Comparison of ENCODE assay signal across 8 cellular contexts in the genomic region with DNA sequence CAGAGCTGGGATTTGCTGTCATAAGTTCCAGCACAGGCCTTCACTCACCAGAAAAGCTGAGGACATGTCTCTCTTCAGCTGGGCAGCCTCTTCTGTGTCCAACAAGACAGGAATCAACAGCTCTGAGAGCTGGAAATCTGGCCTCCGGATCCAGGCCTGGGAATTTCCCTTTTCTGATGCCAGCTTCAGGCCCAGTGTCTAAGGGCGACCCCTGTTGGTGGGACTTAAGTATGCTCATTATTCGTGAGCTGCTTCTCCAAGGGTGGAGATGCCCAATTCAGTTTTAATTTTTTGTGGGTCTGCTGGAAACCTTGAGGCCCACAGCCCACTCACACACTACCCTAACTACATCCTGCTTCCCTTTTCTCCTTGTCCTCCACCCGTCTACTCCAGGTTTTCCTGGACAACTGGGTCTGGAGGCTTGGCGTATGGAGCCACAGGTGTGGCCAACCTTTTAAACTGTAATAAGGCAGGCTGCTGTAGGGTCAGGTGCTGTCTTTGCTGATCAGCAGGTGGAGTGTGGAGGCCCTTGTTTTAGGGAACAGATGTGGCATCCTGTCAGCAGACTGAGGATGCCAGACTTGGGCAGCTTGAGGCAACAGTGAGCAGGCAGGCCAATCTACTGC. TPM values are rescaled to one million over a fixed set of nuclear protein-coding genes. Genes with fewer than 3 reads are reported as not detected.
DNase-seq lines count a peak whose midpoint lies in the region; ATAC-seq, FAIRE-seq and TF ChIP-seq lines count a peak whose summit lies in the region.

No MANE protein-coding gene starts in this region.

- H4K91ac ChIP-seq in mesenchymal stem cell (ENCODE audit: low read length): no peak overlapping the region

- H3K4me3 ChIP-seq in A549 (no peak overlapping the region), mesenchymal stem cell (ENCODE audit: insufficient read depth in 1 of 2, low read depth in 1 of 2, low read length in 2 of 2) (peak overlapping the region in 1 of 2 experiments; percentile 38)

- H3K9me3 Mint-ChIP-seq in activated CD8-positive, alpha-beta T cell treated with anti-CD3 and anti-CD28 coated beads for 36 hours: no peaks in the 10 kb centered on the region
- H3K9me3 Mint-ChIP-seq in effector memory CD8-positive, alpha-beta T cell: no peaks in the 10 kb centered on the region

- peaks cover 0 to 21% of the 10 kb centered on the region in 2 experiments for H3K27me3 ChIP-seq in mesenchymal stem cell (ENCODE audit: control insufficient read depth in 1 of 2, insufficient read depth in 1 of 2, low read length in 2 of 2)

- no peak overlapping the region for H3K27ac Mint-ChIP-seq in activated CD8-positive, alpha-beta T cell treated with anti-CD3 and anti-CD28 coated beads for 36 hours
- no peak overlapping the region for H3K27ac Mint-ChIP-seq in effector memory CD8-positive, alpha-beta T cell

- H3K4me3 Mint-ChIP-seq in activated CD8-positive, alpha-beta T cell treated with anti-CD3 and anti-CD28 coated beads for 36 hours: no peak overlapping the region
- H3K4me3 Mint-ChIP-seq in effector memory CD8-positive, alpha-beta T cell: no peak overlapping the region

- peak; percentile 93 to 98 for TF ChIP-seq RAD21 in A549 (conservative IDR thresholded peaks at IDR 0.05 in 1 of 2, IDR thresholded peaks at IDR 0.05 in 1 of 2)

- POLR2A ChIA-PET in A549 (lab: Yijun Ruan, JAX): interaction anchor here (1.0 to 1.7 kb wide), 3 partner anchors 80 to 853 kb away, joined by 3 to 15 read pairs (median 6); no protein-coding TSS in a partner anchor
- POLR2A ChIA-PET in activated CD8-positive, alpha-beta T cell treated with anti-CD3 and anti-CD28 coated beads for 36 hours (lab: Charles Lee): no interaction called here

- no peak overlapping the region for H4K8ac ChIP-seq in mesenchymal stem cell (ENCODE audit: low read length)

- H3K4me1 ChIP-seq in A549 (peaks cover 12% of the 10 kb centered on the region; the same call in 2 of the 3 replicates), mesenchymal stem cell (ENCODE audit: control insufficient read depth, insufficient read depth, low read depth, low read length) (peaks cover 19% of the 10 kb centered on the region)

- no peak overlapping the region for H3K18ac ChIP-seq in mesenchymal stem cell (ENCODE audit: low read depth in 1 of 2, low read length in 2 of 2)

- H3K79me1 ChIP-seq in mesenchymal stem cell (replicated peaks; ENCODE audit: low read length, poor library complexity, severe bottlenecking): no peaks in the 10 kb centered on the region

- peaks cover 0 to 12% of the 10 kb centered on the region in 2 experiments for H3K36me3 ChIP-seq in mesenchymal stem cell (ENCODE audit: control insufficient read depth in 1 of 2, insufficient read depth in 2 of 2, low read depth in 1 of 2, low read length in 2 of 2)

- WGBS in A549 (ENCODE audit: missing lambda C conversion rate): 20% methylated on average over 5 of the region's 5 CpGs
- WGBS in mesenchymal stem cell: 44% methylated on average over 3 of the region's 5 CpGs

- no peak overlapping the region for H3K14ac ChIP-seq in mesenchymal stem cell (ENCODE audit: low read length in 2 of 2)

- H3K4me2 ChIP-seq in A549 (no peak overlapping the region), mesenchymal stem cell (ENCODE audit: low read length, poor library complexity, severe bottlenecking) (no peak overlapping the region)

- H3K27me3 Mint-ChIP-seq in activated CD8-positive, alpha-beta T cell treated with anti-CD3 and anti-CD28 coated beads for 36 hours: peaks cover 39% of the 10 kb centered on the region
- H3K27me3 Mint-ChIP-seq in effector memory CD8-positive, alpha-beta T cell: peaks cover 37 to 51% of the 10 kb centered on the region in 2 donors

- intact Hi-C loops in activated CD8-positive, alpha-beta T cell treated with anti-CD3 and anti-CD28 coated beads for 36 hours (cut with micrococcal nuclease): loop anchor here (2.0 to 5.0 kb wide), 3 partner anchors 196 to 320 kb away; no protein-coding TSS in a partner anchor

- no peaks in the 10 kb centered on the region for H3K36me3 Mint-ChIP-seq in activated CD8-positive, alpha-beta T cell treated with anti-CD3 and anti-CD28 coated beads for 36 hours (ENCODE audit: low read depth)
- peaks cover 3% of the 10 kb centered on the region for H3K36me3 Mint-ChIP-seq in effector memory CD8-positive, alpha-beta T cell (ENCODE audit: insufficient read depth)

- no peak overlapping the region for H2BK5ac ChIP-seq in mesenchymal stem cell (ENCODE audit: low read depth, low read length, poor library complexity, severe bottlenecking)

- peak; percentile 97 for TF ChIP-seq CTCF in A549 (IDR thresholded peaks at IDR 0.05)
- TF ChIP-seq CTCF in activated CD8-positive, alpha-beta T cell treated with anti-CD3 and anti-CD28 coated beads for 36 hours (IDR thresholded peaks at IDR 0.05): peak; percentile 85

- CTCF ChIA-PET in A549 (lab: Yijun Ruan, JAX): interaction anchor here (0.6 to 7.5 kb wide), 100 partner anchors 9 to 716 kb away, joined by 3 to 362 read pairs (median 4); a partner anchor contains a TSS
- CTCF ChIA-PET in activated CD8-positive, alpha-beta T cell treated with anti-CD3 and anti-CD28 coated beads for 36 hours (lab: Charles Lee): interaction anchor here (0.7 to 7.1 kb wide), 61 partner anchors 9 to 729 kb away, joined by 3 to 104 read pairs (median 4); a partner anchor contains a TSS

- TF ChIP-seq EP300 in A549 (IDR thresholded peaks at IDR 0.05): no peak

- peak; percentile 93 for FAIRE-seq in A549 (lab: Jason Lieb, UNC)

- TF ChIP-seq POLR2A in A549 (IDR thresholded peaks at IDR 0.05; ENCODE audit: low read length): no peak

- H3K23ac ChIP-seq in mesenchymal stem cell (ENCODE audit: low read length in 2 of 2): no peak overlapping the region

- H3K27ac ChIP-seq in A549 (0 out of 6 replicates have a peak overlapping the region, but pooled peaks of 1 of the 2 experiments have one; percentile 42), mesenchymal stem cell (ENCODE audit: low read length, poor library complexity, severe bottlenecking) (no peak overlapping the region)

- no peak overlapping the region for H2BK120ac ChIP-seq in mesenchymal stem cell (ENCODE audit: low read depth, low read length)

- ATAC-seq in A549: peak in 1 of 2 experiments; percentile 31; a peak in 3 of 6 replicates
- ATAC-seq in GM18867 (IDR thresholded peaks at IDR 0.05; ENCODE audit: unreplicated experiment): peak; percentile 43
- no peak for ATAC-seq in activated CD8-positive, alpha-beta T cell treated with anti-CD3 and anti-CD28 coated beads for 36 hours
- ATAC-seq in effector memory CD8-positive, alpha-beta T cell (replicated peaks): peak; percentile 59
- no peak for ATAC-seq in GM21360 (IDR thresholded peaks at IDR 0.05; ENCODE audit: unreplicated experiment)

- no peak overlapping the region for H3K4ac ChIP-seq in mesenchymal stem cell (ENCODE audit: low read depth in 1 of 2, low read length in 2 of 2)

- peak; percentile 83 to 86 for DNase-seq in A549 (ENCODE audit: low read depth in 1 of 2, low spot score in 1 of 2)
- peak; percentile 29 for DNase-seq in NCI-H510A (lab: John Stamatoyannopoulos, UW)
- DNase-seq in activated CD8-positive, alpha-beta T cell treated with anti-CD3 and anti-CD28 coated beads for 36 hours: peak; percentile 78
- DNase-seq in effector memory CD8-positive, alpha-beta T cell: peak; percentile 56 to 67 (median 62)
- peak; percentile 85 for DNase-seq in mesenchymal stem cell
- DNase-seq in stimulated activated CD8-positive, alpha-beta memory T cell treated with anti-CD3 and anti-CD28 coated beads, Interleukin-2, amount 100 ng/mL, for 1 hour (ENCODE audit: low read depth in 2 of 2): peak; percentile 16 to 44

- H3K9me3 ChIP-seq in A549 (no peaks in the 10 kb centered on the region), mesenchymal stem cell (ENCODE audit: control insufficient read depth, low read length) (no peaks in the 10 kb centered on the region)

- no peak overlapping the region for H2BK15ac ChIP-seq in mesenchymal stem cell (ENCODE audit: low read depth, poor library complexity, severe bottlenecking)

- H3K9ac ChIP-seq in mesenchymal stem cell (ENCODE audit: low read length): peak overlapping the region; percentile 76

- peak overlapping the region in 1 of 2 experiments; percentile 75 for H2BK12ac ChIP-seq in mesenchymal stem cell (ENCODE audit: low read length in 2 of 2)

- no peak overlapping the region for H2AK5ac ChIP-seq in mesenchymal stem cell (ENCODE audit: low read length, severe bottlenecking)

- no peak overlapping the region for H2AFZ ChIP-seq in mesenchymal stem cell (ENCODE audit: low read depth, low read length)

- H3K4me1 Mint-ChIP-seq in activated CD8-positive, alpha-beta T cell treated with anti-CD3 and anti-CD28 coated beads for 36 hours (ENCODE audit: low read depth): peaks cover 6% of the 10 kb centered on the region
- H3K4me1 Mint-ChIP-seq in effector memory CD8-positive, alpha-beta T cell (ENCODE audit: low read depth in 2 of 2): peaks cover 0 to 6% of the 10 kb centered on the region in 2 donors

TF ChIP-seq in A549, 52 proteins besides CTCF, POLR2A, EP300 and RAD21 (continues in another document):
- TF ChIP-seq PHF8 (IDR thresholded peaks at IDR 0.05; ENCODE audit: borderline replicate concordance, low read depth): no peak
- TF ChIP-seq, protein P1, sequence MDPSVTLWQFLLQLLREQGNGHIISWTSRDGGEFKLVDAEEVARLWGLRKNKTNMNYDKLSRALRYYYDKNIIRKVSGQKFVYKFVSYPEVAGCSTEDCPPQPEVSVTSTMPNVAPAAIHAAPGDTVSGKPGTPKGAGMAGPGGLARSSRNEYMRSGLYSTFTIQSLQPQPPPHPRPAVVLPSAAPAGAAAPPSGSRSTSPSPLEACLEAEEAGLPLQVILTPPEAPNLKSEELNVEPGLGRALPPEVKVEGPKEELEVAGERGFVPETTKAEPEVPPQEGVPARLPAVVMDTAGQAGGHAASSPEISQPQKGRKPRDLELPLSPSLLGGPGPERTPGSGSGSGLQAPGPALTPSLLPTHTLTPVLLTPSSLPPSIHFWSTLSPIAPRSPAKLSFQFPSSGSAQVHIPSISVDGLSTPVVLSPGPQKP (IDR thresholded peaks at IDR 0.05; ENCODE audit: low read depth, low read length): no peak
- TF ChIP-seq, protein P2, sequence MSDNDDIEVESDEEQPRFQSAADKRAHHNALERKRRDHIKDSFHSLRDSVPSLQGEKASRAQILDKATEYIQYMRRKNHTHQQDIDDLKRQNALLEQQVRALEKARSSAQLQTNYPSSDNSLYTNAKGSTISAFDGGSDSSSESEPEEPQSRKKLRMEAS (IDR thresholded peaks at IDR 0.05): no peak
- no peak for TF ChIP-seq TFCP2L1 (CRISPR knock-in tag; IDR thresholded peaks at IDR 0.05)
- TF ChIP-seq SMC3 (IDR thresholded peaks at IDR 0.05): peak; percentile 96
- no peak for TF ChIP-seq EHF (CRISPR knock-in tag; IDR thresholded peaks at IDR 0.05)
- TF ChIP-seq HDAC2 (IDR thresholded peaks at IDR 0.05): no peak

RNA-seq across cellular contexts. Expression of a gene that starts 2.6 kb away (rescaled TPM):
- polyA plus RNA-seq in A549 (2011; rRNA removed): 0.84 and 1.1 TPM in 2 replicates
- 0.05 and 0.22 TPM in 2 replicates for polyA plus RNA-seq in A549 (2012; cell fraction: cytosol; rRNA removed)
- 0.11 and 0.16 TPM in 2 replicates for polyA plus RNA-seq in A549 (2012; cell fraction: nucleus; rRNA removed)
- 0.32 to 0.75 TPM (median 0.54 TPM) in 3 replicates for polyA plus RNA-seq in A549 (2017; fragmentation: RNase III; extraction: RNeasy Plus Mini Kit Qiagen cat#74134 plus additional on column Dnase treatment)
- 2.0 and 2.4 TPM in 2 replicates for polyA minus RNA-seq in A549 (2011; rRNA and poly(A)+ RNA removed)
- total RNA-seq in activated CD8-positive, alpha-beta T cell treated with anti-CD3 and anti-CD28 coated beads for 36 hours: not detected
- polyA plus RNA-seq in mesenchymal stem cell (2013, experiment 1 of 2): 4.8 TPM
- polyA plus RNA-seq in mesenchymal stem cell (2013, experiment 2 of 2): 4.8 TPM

Comparison
In these comparisons a context has a peak if more than half of its experiments do, and no peak if none do; other contexts are left out.
1. ATAC-seq: peak in GM18867 (single experiment) and effector memory CD8-positive, alpha-beta T cell (single experiment); none in activated CD8-positive, alpha-beta T cell treated with anti-CD3 and anti-CD28 coated beads for 36 hours (single experiment) and GM21360 (single experiment).
2. DNase-seq: peak in every context shown above with its lines; median percentile 85 in mesenchymal stem cell; 84 in A549; 78 in activated CD8-positive, alpha-beta T cell treated with anti-CD3 and anti-CD28 coated beads for 36 hours; 62 in effector memory CD8-positive, alpha-beta T cell; 30 in stimulated activated CD8-positive, alpha-beta memory T cell treated with anti-CD3 and anti-CD28 coated beads, Interleukin-2, amount 100 ng/mL, for 1 hour; 29 in NCI-H510A.